In the genomic region with DNA sequence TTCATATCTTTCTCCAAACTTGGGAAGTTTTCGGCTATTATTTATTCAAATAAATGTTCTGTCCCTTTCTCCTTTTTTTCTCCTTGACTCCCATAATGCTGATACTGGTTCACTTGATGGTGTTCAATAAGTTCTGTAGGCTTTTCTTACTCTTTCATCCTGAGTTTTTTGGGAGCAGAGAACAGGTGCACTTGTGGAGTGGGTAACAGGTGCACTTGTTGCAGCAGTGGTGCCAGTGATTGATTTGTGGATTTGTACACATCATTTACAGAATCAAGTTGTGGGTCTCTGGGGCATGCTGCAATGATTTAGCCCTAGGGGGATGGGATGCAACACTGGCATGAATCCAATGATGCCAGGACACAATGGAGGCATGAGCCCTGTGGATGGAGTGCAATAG, we compare ENCODE assay signal across 7 cellular contexts. TPM values are rescaled to one million over a fixed set of nuclear protein-coding genes. Genes with fewer than 3 reads are reported as not detected.
"Had no signal": no experiment of that assay in that cellular context is flagged by ENCODE, and none has a peak within 500 bp of the region (broad histone marks: within the 10 kb centered on the region; RNA-seq: fewer than 3 reads in every experiment).

No MANE protein-coding gene starts in this region.

- ATAC-seq: GM12878 had no signal

- H3K4me3 ChIP-seq: GM12878 had no signal

- FAIRE-seq: G401.6, GM12878, GM12892, GM18507, GM19239 had no signal

- DNase-seq: GDM1, GF-D8 had no signal

RNA-seq across cellular contexts. Expression of a gene that starts 14.8 kb away (rescaled TPM):
- polyA plus RNA-seq: GM12878 had no signal

RNA-seq across cellular contexts. Expression of a gene that starts 28.7 kb away (rescaled TPM):
- polyA plus RNA-seq: GM12878 had no signal

RNA-seq across cellular contexts. Expression of a gene that starts 31.6 kb away (rescaled TPM):
- polyA plus RNA-seq: GM12878 had no signal

RNA-seq across cellular contexts. Expression of a gene that starts 50.8 kb away (rescaled TPM):
- polyA plus RNA-seq: GM12878 had no signal
